In genomic region chr5:135437796-135438560, GRCh38 we compare ENCODE assay signal across 10 cellular contexts. TPM values are rescaled to one million over a fixed set of nuclear protein-coding genes. Genes with fewer than 3 reads are reported as not detected.
DNase-seq lines count a peak whose midpoint lies in the region; ATAC-seq, FAIRE-seq and TF ChIP-seq lines count a peak whose summit lies in the region.
"Had no signal": no experiment of that assay in that cellular context is flagged by ENCODE, and none has a peak within 500 bp of the region (broad histone marks: within the 10 kb centered on the region; RNA-seq: fewer than 3 reads in every experiment).

No MANE protein-coding gene starts in this region.

- in situ Hi-C loops in K562 (cut with MboI), result no loop called here

- CTCF ChIA-PET in K562 (lab: Yijun Ruan, JAX; ENCODE audit: low intra/inter-chr PET ratio), result no interaction called here

- H3K4me3 Mint-ChIP-seq in mesothelial cell of epicardium, result no peak overlapping the region
- no peak overlapping the region for H3K4me3 Mint-ChIP-seq in activated T-cell treated with anti-CD3 and anti-CD28 coated beads, Interleukin-2, amount 50 U/mL, for 72 hours

- no peaks in the 10 kb centered on the region for H3K27me3 ChIP-seq in K562 (ENCODE audit: control insufficient read depth in 2 of 2, insufficient read depth in 2 of 2, low read length in 2 of 2)

- DNase-seq in M059J (ENCODE audit: low read depth) (peak; percentile 96), K562 (ENCODE audit: extremely low read depth in 1 of 4, low spot score in 3 of 4) (peak in 2 of 4 experiments; percentile 24 to 45), mesothelial cell of epicardium (ENCODE audit: low spot score in 2 of 2, unreplicated experiment in 2 of 2) (no peak), NCI-H128 (lab: John Stamatoyannopoulos, UW; ENCODE audit: unreplicated experiment) (no peak), coronary artery (ENCODE audit: low spot score) (no peak)
- DNase-seq in activated T-cell treated with anti-CD3 and anti-CD28 coated beads, Interleukin-2, amount 50 U/mL, for 72 hours, result no peak
- DNase-seq: activated B cell treated with CpG ODN at 0.5 μM for 24 hours had no signal

- no peaks in the 10 kb centered on the region for H3K9me3 ChIP-seq in K562 (replicated peaks; ENCODE audit: control insufficient read depth, insufficient read depth, low read depth, low read length)

- H3K36me3 Mint-ChIP-seq in mesothelial cell of epicardium, result no peaks in the 10 kb centered on the region
- H3K36me3 Mint-ChIP-seq in activated T-cell treated with anti-CD3 and anti-CD28 coated beads, Interleukin-2, amount 50 U/mL, for 72 hours (ENCODE audit: insufficient read depth in 2 of 2), result no peaks in the 10 kb centered on the region

- peak overlapping the region; percentile 7; the same call in 1 of the 2 replicates for H3K4me2 ChIP-seq in K562 (ENCODE audit: insufficient read depth, low read length)

- POLR2A ChIA-PET in K562 (lab: Yijun Ruan, JAX), result interaction anchor here (1.3 to 2.0 kb wide), 2 partner anchors 12 to 47 kb away, joined by 3 to 9 read pairs; no protein-coding TSS in a partner anchor

- TF ChIP-seq RAD21 in K562 (CRISPR knock-in tag; conservative IDR thresholded peaks at IDR 0.05 in 1 of 2, IDR thresholded peaks at IDR 0.05 in 1 of 2), result no peak

- H3K9me1 ChIP-seq in K562 (ENCODE audit: control insufficient read depth, insufficient read depth, low read length), result no peaks in the 10 kb centered on the region

- H3K36me3 ChIP-seq in K562 (ENCODE audit: control insufficient read depth, insufficient read depth, low read length), result no peaks in the 10 kb centered on the region

- H3K27ac ChIP-seq in C4-2B, result peak overlapping the region; percentile 32
- H3K27ac ChIP-seq in K562 (ENCODE audit: extremely low read depth, low read depth, low read length), result peak overlapping the region; percentile 17; the same call in 2 of the 3 replicates
- H3K27ac ChIP-seq in coronary artery, result peak overlapping the region in 1 of 2 donors; percentile 25

- H3K27me3 Mint-ChIP-seq in mesothelial cell of epicardium (ENCODE audit: low read depth), result peaks cover 3% of the 10 kb centered on the region
- H3K27me3 Mint-ChIP-seq in activated T-cell treated with anti-CD3 and anti-CD28 coated beads, Interleukin-2, amount 50 U/mL, for 72 hours (ENCODE audit: low read depth), result peaks cover 13% of the 10 kb centered on the region

- no peaks in the 10 kb centered on the region for H3K79me2 ChIP-seq in K562 (ENCODE audit: control insufficient read depth, insufficient read depth, low read length)

- no peaks in the 10 kb centered on the region for H3K9me3 Mint-ChIP-seq in mesothelial cell of epicardium
- no peaks in the 10 kb centered on the region for H3K9me3 Mint-ChIP-seq in activated T-cell treated with anti-CD3 and anti-CD28 coated beads, Interleukin-2, amount 50 U/mL, for 72 hours
- H3K9me3 Mint-ChIP-seq: activated B cell treated with CpG ODN at 0.5 μM for 24 hours had no signal

- H3K4me1 Mint-ChIP-seq in mesothelial cell of epicardium, result peaks cover 76% of the 10 kb centered on the region
- H3K4me1 Mint-ChIP-seq in activated T-cell treated with anti-CD3 and anti-CD28 coated beads, Interleukin-2, amount 50 U/mL, for 72 hours (ENCODE audit: low read depth), result no peaks in the 10 kb centered on the region

- H3K9ac ChIP-seq in K562 (ENCODE audit: insufficient read depth in 1 of 2, low read depth in 2 of 2, low read length in 2 of 2), result 0 out of 4 replicates have a peak overlapping the region, but pooled peaks of 1 of the 2 experiments have one; percentile 8

- peak overlapping the region; percentile 87 for H3K27ac Mint-ChIP-seq in mesothelial cell of epicardium
- no peak overlapping the region for H3K27ac Mint-ChIP-seq in activated T-cell treated with anti-CD3 and anti-CD28 coated beads, Interleukin-2, amount 50 U/mL, for 72 hours
- H3K27ac Mint-ChIP-seq: activated B cell treated with CpG ODN at 0.5 μM for 24 hours had no signal

- TF ChIP-seq CTCF in C4-2B (conservative IDR thresholded peaks at IDR 0.05), result no peak
- TF ChIP-seq CTCF in K562 (IDR thresholded peaks at IDR 0.05 in 2 of 3, conservative IDR thresholded peaks at IDR 0.05 in 1 of 3; ENCODE audit: insufficient read depth in 2 of 3, low read depth in 1 of 3, low read length in 3 of 3), result peak in 1 of 3 experiments; percentile 12; a peak in 1 of 6 replicates
- TF ChIP-seq CTCF in mesothelial cell of epicardium (IDR thresholded peaks at IDR 0.05; ENCODE audit: unreplicated experiment), result no peak
- no peak for TF ChIP-seq CTCF in coronary artery (IDR thresholded peaks at IDR 0.05)

- FAIRE-seq in K562 (lab: Jason Lieb, UNC), result peak; percentile 65

- no TSS peak for BruUV-seq in K562 (replicated peaks; lab: Mats Ljungman, UMichigan)

- TF ChIP-seq POLR2A in K562 (conservative IDR thresholded peaks at IDR 0.05), result no peak

- peak overlapping the region; percentile 92 for H2AFZ ChIP-seq in K562 (ENCODE audit: low read depth, low read length)

- WGBS in K562 (ENCODE audit: insufficient coverage, low coverage, missing lambda C conversion rate), result 35% methylated on average over 13 of the region's 13 CpGs

- intact Hi-C loops in K562 (cut with micrococcal nuclease), result loop anchor here (1.0 kb wide), 1 partner anchor 19 kb away; no protein-coding TSS in a partner anchor

- TF ChIP-seq EP300 in K562 (IDR thresholded peaks at IDR 0.05; ENCODE audit: low read length), result no peak

- peak; percentile 41; the same call in 2 of the 3 replicates for ATAC-seq in K562
- ATAC-seq in GM19324 (IDR thresholded peaks at IDR 0.05; ENCODE audit: low FRiP score, unreplicated experiment), result no peak
- no peak for ATAC-seq in activated T-cell treated with anti-CD3 and anti-CD28 coated beads, Interleukin-2, amount 50 U/mL, for 72 hours (replicated peaks in 1 of 2)

- H4K20me1 ChIP-seq in K562 (replicated peaks; ENCODE audit: control insufficient read depth, insufficient read depth, low read length), result no peaks in the 10 kb centered on the region

- H3K4me1 ChIP-seq in K562 (replicated peaks in 1 of 2; ENCODE audit: control insufficient read depth in 2 of 2, insufficient read depth in 2 of 2, low read length in 2 of 2), result peaks cover 36 to 41% of the 10 kb centered on the region in 2 experiments

- no peak overlapping the region for H3K4me3 ChIP-seq in K562
- H3K4me3 ChIP-seq in coronary artery, result no peak overlapping the region

RNA-seq across cellular contexts. Expression of gene DCANP1, which starts 9.2 kb away (rescaled TPM):
- not detected in 2 replicates for total RNA-seq in M059J (2014; rRNA removed; shearing (Covaris generic))
- total RNA-seq in K562 (2011; cell fraction: chromatin; rRNA removed; ENCODE audit: low replicate concordance), result not detected in 2 replicates
- total RNA-seq in K562 (2011; cell fraction: nucleolus; rRNA removed), result not detected in 2 replicates
- total RNA-seq in K562 (2011; cell fraction: nucleoplasm; rRNA removed), result not detected in 2 replicates
- not detected in 2 replicates for total RNA-seq in K562 (2014; rRNA removed)
- total RNA-seq in K562 (2014; rRNA removed; fragmentation: Illumina TruSeq; extraction: Trizol), result not detected in 2 replicates
- total RNA-seq in K562 (2015; rRNA removed; fragmentation: Illumina TruSeq; extraction: Trizol), result not detected in 2 replicates
- not detected in 2 replicates for total RNA-seq in K562 (2021)
- not detected in 2 replicates for polyA plus RNA-seq in K562 (2011; rRNA removed)
- not detected in 2 replicates for polyA plus RNA-seq in K562 (2011; cell fraction: cytosol; rRNA removed)
- not detected in 2 replicates for polyA plus RNA-seq in K562 (2011; cell fraction: nucleus; rRNA removed)
- not detected in 2 replicates for polyA plus RNA-seq in K562 (2012)
- polyA plus RNA-seq in K562 (2014; fragmentation: Illumina TruSeq; extraction: Trizol), result not detected in 2 replicates
- polyA plus RNA-seq in K562 (2014; fragmentation: Nextera tagmentation; extraction: Ambion mirVana), result not detected
- polyA plus RNA-seq in K562 (2014; rRNA removed), result not detected in 2 replicates
- not detected in 2 replicates for polyA minus RNA-seq in K562 (2011; rRNA and poly(A)+ RNA removed)
- polyA minus RNA-seq in K562 (2011; cell fraction: cytosol; rRNA and poly(A)+ RNA removed), result not detected in 2 replicates
- not detected in 2 replicates for polyA minus RNA-seq in K562 (2011; cell fraction: nucleus; rRNA and poly(A)+ RNA removed)
- not detected in 3 replicates for total RNA-seq in mesothelial cell of epicardium
- not detected for total RNA-seq in activated T-cell treated with anti-CD3 and anti-CD28 coated beads, Interleukin-2, amount 50 U/mL, for 72 hours
- total RNA-seq: activated B cell treated with CpG ODN at 0.5 μM for 24 hours had no signal
- polyA plus RNA-seq: liver had no signal

RNA-seq across cellular contexts. Expression of gene TIFAB, which starts 14.2 kb away (rescaled TPM):
- not detected in 2 replicates for total RNA-seq in M059J (2014; rRNA removed; shearing (Covaris generic))
- not detected in 2 replicates for total RNA-seq in K562 (2011; cell fraction: chromatin; rRNA removed; ENCODE audit: low replicate concordance)
- total RNA-seq in K562 (2011; cell fraction: nucleolus; rRNA removed), result not detected in 2 replicates
- total RNA-seq in K562 (2011; cell fraction: nucleoplasm; rRNA removed), result not detected in 2 replicates
- total RNA-seq in K562 (2014; rRNA removed), result not detected in 2 replicates
- not detected in 2 replicates for total RNA-seq in K562 (2014; rRNA removed; fragmentation: Illumina TruSeq; extraction: Trizol)
- total RNA-seq in K562 (2015; rRNA removed; fragmentation: Illumina TruSeq; extraction: Trizol), result not detected in 2 replicates
- not detected in 2 replicates for total RNA-seq in K562 (2021)
- not detected in 2 replicates for polyA plus RNA-seq in K562 (2011; rRNA removed)
- polyA plus RNA-seq in K562 (2011; cell fraction: cytosol; rRNA removed), result 0.01 TPM in 1 of 2 replicates, not detected in the other
- not detected in 2 replicates for polyA plus RNA-seq in K562 (2011; cell fraction: nucleus; rRNA removed)
- not detected in 2 replicates for polyA plus RNA-seq in K562 (2012)
- polyA plus RNA-seq in K562 (2014; fragmentation: Illumina TruSeq; extraction: Trizol), result not detected in 2 replicates
- polyA plus RNA-seq in K562 (2014; fragmentation: Nextera tagmentation; extraction: Ambion mirVana), result not detected
- not detected in 2 replicates for polyA plus RNA-seq in K562 (2014; rRNA removed)
- not detected in 2 replicates for polyA minus RNA-seq in K562 (2011; rRNA and poly(A)+ RNA removed)
- polyA minus RNA-seq in K562 (2011; cell fraction: cytosol; rRNA and poly(A)+ RNA removed), result not detected in 2 replicates
- polyA minus RNA-seq in K562 (2011; cell fraction: nucleus; rRNA and poly(A)+ RNA removed), result not detected in 2 replicates
- total RNA-seq in mesothelial cell of epicardium, result not detected in 3 replicates
- not detected for total RNA-seq in activated T-cell treated with anti-CD3 and anti-CD28 coated beads, Interleukin-2, amount 50 U/mL, for 72 hours
- total RNA-seq: activated B cell treated with CpG ODN at 0.5 μM for 24 hours had no signal

RNA-seq across cellular contexts. Expression of gene MACROH2A1, which starts 38.9 kb away (rescaled TPM):
- 349 and 422 TPM in 2 replicates for total RNA-seq in M059J (2014; rRNA removed; shearing (Covaris generic))
- 156 and 209 TPM in 2 replicates for total RNA-seq in K562 (2011; cell fraction: chromatin; rRNA removed; ENCODE audit: low replicate concordance)
- 99.9 and 110 TPM in 2 replicates for total RNA-seq in K562 (2011; cell fraction: nucleolus; rRNA removed)
- total RNA-seq in K562 (2011; cell fraction: nucleoplasm; rRNA removed), result 185 and 322 TPM in 2 replicates
- total RNA-seq in K562 (2014; rRNA removed), result 289 and 378 TPM in 2 replicates
- total RNA-seq in K562 (2014; rRNA removed; fragmentation: Illumina TruSeq; extraction: Trizol), result 193 and 194 TPM in 2 replicates
- 232 and 234 TPM in 2 replicates for total RNA-seq in K562 (2015; rRNA removed; fragmentation: Illumina TruSeq; extraction: Trizol)
- total RNA-seq in K562 (2021), result 211 and 235 TPM in 2 replicates
- 134 and 150 TPM in 2 replicates for polyA plus RNA-seq in K562 (2011; rRNA removed)
- polyA plus RNA-seq in K562 (2011; cell fraction: cytosol; rRNA removed), result 96.8 and 139 TPM in 2 replicates
- 246 and 303 TPM in 2 replicates for polyA plus RNA-seq in K562 (2011; cell fraction: nucleus; rRNA removed)
- polyA plus RNA-seq in K562 (2012), result 208 and 210 TPM in 2 replicates
- polyA plus RNA-seq in K562 (2014; fragmentation: Illumina TruSeq; extraction: Trizol), result 244 and 259 TPM in 2 replicates
- polyA plus RNA-seq in K562 (2014; fragmentation: Nextera tagmentation; extraction: Ambion mirVana), result 10 to 100 TPM; 44.9 to 52.0 TPM
- polyA plus RNA-seq in K562 (2014; rRNA removed), result 184 and 205 TPM in 2 replicates
- 117 and 121 TPM in 2 replicates for polyA minus RNA-seq in K562 (2011; rRNA and poly(A)+ RNA removed)
- 72.7 and 77.6 TPM in 2 replicates for polyA minus RNA-seq in K562 (2011; cell fraction: cytosol; rRNA and poly(A)+ RNA removed)
- polyA minus RNA-seq in K562 (2011; cell fraction: nucleus; rRNA and poly(A)+ RNA removed), result 133 and 180 TPM in 2 replicates
- 261 to 276 TPM (median 265 TPM) in 3 replicates for total RNA-seq in mesothelial cell of epicardium
- total RNA-seq in activated T-cell treated with anti-CD3 and anti-CD28 coated beads, Interleukin-2, amount 50 U/mL, for 72 hours, result 100 to 1,000 TPM; 136 to 140 TPM
